1 cellular context compared by ENCODE assay signal in the genomic region with DNA sequence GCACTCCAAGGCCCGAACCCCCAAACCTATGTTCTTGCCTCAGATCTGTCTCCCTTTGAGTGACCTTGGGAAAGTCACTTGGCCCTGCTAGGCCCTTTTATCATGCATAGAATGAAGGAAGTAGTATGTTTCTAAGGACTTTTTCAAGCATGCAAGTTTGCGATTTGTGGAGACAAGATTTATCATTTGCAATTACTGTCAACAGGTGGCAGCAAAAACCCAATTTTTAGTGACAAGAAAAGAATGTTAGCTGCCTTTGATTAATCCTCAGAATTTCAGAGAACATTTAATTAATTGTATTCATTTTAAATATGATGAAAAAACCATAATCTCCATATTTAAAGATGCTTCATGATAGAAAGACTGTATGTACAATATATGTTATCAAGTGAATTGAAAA.
TF ChIP-seq lines count a peak whose summit lies in the region.

No MANE protein-coding gene starts in this region.

TF ChIP-seq in GM23338, 12 proteins besides CTCF, POLR2A, EP300 and RAD21 (continued from another document):
- TF ChIP-seq, protein P1, sequence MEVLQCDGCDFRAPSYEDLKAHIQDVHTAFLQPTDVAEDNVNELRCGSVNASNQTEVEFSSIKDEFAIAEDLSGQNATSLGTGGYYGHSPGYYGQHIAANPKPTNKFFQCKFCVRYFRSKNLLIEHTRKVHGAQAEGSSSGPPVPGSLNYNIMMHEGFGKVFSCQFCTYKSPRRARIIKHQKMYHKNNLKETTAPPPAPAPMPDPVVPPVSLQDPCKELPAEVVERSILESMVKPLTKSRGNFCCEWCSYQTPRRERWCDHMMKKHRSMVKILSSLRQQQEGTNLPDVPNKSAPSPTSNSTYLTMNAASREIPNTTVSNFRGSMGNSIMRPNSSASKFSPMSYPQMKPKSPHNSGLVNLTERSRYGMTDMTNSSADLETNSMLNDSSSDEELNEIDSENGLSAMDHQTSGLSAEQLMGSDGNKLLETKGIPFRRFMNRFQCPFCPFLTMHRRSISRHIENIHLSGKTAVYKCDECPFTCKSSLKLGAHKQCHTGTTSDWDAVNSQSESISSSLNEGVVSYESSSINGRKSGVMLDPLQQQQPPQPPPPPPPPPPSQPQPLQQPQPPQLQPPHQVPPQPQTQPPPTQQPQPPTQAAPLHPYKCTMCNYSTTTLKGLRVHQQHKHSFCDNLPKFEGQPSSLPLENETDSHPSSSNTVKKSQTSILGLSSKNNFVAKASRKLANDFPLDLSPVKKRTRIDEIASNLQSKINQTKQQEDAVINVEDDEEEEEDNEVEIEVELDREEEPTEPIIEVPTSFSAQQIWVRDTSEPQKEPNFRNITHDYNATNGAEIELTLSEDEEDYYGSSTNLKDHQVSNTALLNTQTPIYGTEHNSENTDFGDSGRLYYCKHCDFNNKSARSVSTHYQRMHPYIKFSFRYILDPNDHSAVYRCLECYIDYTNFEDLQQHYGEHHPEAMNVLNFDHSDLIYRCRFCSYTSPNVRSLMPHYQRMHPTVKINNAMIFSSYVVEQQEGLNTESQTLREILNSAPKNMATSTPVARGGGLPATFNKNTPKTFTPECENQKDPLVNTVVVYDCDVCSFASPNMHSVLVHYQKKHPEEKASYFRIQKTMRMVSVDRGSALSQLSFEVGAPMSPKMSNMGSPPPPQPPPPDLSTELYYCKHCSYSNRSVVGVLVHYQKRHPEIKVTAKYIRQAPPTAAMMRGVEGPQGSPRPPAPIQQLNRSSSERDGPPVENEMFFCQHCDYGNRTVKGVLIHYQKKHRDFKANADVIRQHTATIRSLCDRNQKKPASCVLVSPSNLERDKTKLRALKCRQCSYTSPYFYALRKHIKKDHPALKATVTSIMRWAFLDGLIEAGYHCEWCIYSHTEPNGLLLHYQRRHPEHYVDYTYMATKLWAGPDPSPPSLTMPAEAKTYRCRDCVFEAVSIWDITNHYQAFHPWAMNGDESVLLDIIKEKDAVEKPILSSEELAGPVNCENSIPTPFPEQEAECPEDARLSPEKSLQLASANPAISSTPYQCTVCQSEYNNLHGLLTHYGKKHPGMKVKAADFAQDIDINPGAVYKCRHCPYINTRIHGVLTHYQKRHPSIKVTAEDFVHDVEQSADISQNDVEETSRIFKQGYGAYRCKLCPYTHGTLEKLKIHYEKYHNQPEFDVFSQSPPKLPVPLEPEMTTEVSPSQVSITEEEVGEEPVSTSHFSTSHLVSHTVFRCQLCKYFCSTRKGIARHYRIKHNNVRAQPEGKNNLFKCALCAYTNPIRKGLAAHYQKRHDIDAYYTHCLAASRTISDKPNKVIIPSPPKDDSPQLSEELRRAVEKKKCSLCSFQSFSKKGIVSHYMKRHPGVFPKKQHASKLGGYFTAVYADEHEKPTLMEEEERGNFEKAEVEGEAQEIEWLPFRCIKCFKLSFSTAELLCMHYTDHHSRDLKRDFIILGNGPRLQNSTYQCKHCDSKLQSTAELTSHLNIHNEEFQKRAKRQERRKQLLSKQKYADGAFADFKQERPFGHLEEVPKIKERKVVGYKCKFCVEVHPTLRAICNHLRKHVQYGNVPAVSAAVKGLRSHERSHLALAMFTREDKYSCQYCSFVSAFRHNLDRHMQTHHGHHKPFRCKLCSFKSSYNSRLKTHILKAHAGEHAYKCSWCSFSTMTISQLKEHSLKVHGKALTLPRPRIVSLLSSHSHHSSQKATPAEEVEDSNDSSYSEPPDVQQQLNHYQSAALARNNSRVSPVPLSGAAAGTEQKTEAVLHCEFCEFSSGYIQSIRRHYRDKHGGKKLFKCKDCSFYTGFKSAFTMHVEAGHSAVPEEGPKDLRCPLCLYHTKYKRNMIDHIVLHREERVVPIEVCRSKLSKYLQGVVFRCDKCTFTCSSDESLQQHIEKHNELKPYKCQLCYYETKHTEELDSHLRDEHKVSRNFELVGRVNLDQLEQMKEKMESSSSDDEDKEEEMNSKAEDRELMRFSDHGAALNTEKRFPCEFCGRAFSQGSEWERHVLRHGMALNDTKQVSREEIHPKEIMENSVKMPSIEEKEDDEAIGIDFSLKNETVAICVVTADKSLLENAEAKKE (CRISPR knock-in tag; IDR thresholded peaks at IDR 0.05), result no peak
- TF ChIP-seq ZNF331 (CRISPR knock-in tag; IDR thresholded peaks at IDR 0.05; ENCODE audit: low read depth) (no peak), EZH2 (IDR thresholded peaks at IDR 0.05; ENCODE audit: low read depth, unreplicated experiment) (no peak), CREB1 (CRISPR knock-in tag; IDR thresholded peaks at IDR 0.05; ENCODE audit: low read depth) (no peak)
